1 cellular context compared by ENCODE assay signal in genomic region chr20:18138639-18139583, GRCh38.
TF ChIP-seq lines count a peak whose summit lies in the region.

No MANE protein-coding gene starts in this region.

TF ChIP-seq in liver, 16 proteins besides CTCF, POLR2A, EP300 and RAD21 (continued from another document):
- no peak for TF ChIP-seq ZBTB33 (IDR thresholded peaks at IDR 0.05)
- TF ChIP-seq, protein P1, sequence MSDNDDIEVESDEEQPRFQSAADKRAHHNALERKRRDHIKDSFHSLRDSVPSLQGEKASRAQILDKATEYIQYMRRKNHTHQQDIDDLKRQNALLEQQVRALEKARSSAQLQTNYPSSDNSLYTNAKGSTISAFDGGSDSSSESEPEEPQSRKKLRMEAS (IDR thresholded peaks at IDR 0.05): peak; percentile 14
- peak; percentile 29 for TF ChIP-seq SP1 (IDR thresholded peaks at IDR 0.05)
